In the genomic region with DNA sequence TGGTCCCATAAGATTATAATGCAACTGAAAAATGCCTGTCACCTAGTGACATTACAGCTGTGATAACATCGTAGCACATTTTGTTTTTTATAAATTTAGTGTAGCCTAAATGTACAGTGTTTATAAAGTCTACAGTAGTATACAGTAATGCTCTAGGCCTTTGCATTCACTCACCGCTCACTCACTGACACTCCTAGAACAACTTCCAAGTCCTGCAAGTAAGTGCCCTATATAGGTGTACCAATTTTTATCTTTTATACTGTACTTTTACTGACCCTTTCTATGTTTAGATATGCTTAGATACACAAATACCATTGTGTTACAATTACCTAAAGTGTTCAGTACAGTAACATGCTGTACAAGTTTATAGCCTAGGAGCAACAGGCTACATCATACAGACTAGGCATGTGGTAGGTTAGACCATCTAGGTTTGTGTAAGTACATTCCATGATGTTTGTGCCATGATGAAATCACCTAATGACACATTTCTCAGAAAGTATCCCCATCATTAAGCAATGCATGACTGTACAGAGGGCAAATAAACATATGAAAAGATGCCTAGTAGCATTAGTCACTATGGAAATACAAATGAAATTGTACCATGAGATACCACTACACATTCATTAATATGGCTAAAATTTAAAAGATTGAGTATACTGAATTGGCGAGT, we compare ENCODE assay signal across 14 cellular contexts.
DNase-seq lines count a peak whose midpoint lies in the region; ATAC-seq and TF ChIP-seq lines count a peak whose summit lies in the region.
"Had no signal": no experiment of that assay in that cellular context is flagged by ENCODE, and none has a peak within 500 bp of the region (broad histone marks: within the 10 kb centered on the region; RNA-seq: fewer than 3 reads in every experiment).

No MANE protein-coding gene starts in this region.

- H3K4me3 Mint-ChIP-seq in stimulated activated naive CD8-positive, alpha-beta T cell treated with anti-CD3 and anti-CD28 coated beads, Interleukin-15, amount 100 ng/mL, for 72 hours, result no peak overlapping the region
- H3K4me3 Mint-ChIP-seq in chondrocyte (ENCODE audit: unreplicated experiment) (no peak overlapping the region), H9 (no peak overlapping the region)
- H3K4me3 Mint-ChIP-seq: activated B cell treated with CpG ODN at 0.5 μM for 24 hours, type B pancreatic cell had no signal

- no CpG with 5 or more reads among the region's 3 CpGs for WGBS in H9 (ENCODE audit: extremely low coverage, insufficient read length, low lambda C conversion rate)

- H3K79me2 ChIP-seq in H9 (ENCODE audit: insufficient read depth, low read length), result no peaks in the 10 kb centered on the region

- no peaks in the 10 kb centered on the region for H3K4me1 ChIP-seq in H9 (ENCODE audit: insufficient read depth, low read length)
- H3K4me1 ChIP-seq: body of pancreas had no signal

- no peaks in the 10 kb centered on the region for H3K9me3 Mint-ChIP-seq in stimulated activated naive CD8-positive, alpha-beta T cell treated with anti-CD3 and anti-CD28 coated beads, Interleukin-15, amount 100 ng/mL, for 72 hours
- H3K9me3 Mint-ChIP-seq in chondrocyte (ENCODE audit: low read depth) (no peaks in the 10 kb centered on the region), H9 (no peaks in the 10 kb centered on the region)
- H3K9me3 Mint-ChIP-seq: activated B cell treated with CpG ODN at 0.5 μM for 24 hours, type B pancreatic cell had no signal

- H3K14ac ChIP-seq in H9 (ENCODE audit: insufficient read depth, low read length), result no peak overlapping the region

- TF ChIP-seq CTCF in chondrocyte (IDR thresholded peaks at IDR 0.05), result no peak
- TF ChIP-seq CTCF in H9 (conservative IDR thresholded peaks at IDR 0.05), result no peak

- no peak overlapping the region for H3K9ac ChIP-seq in H9 (ENCODE audit: extremely low read depth, insufficient read length, low read length)

- no peak overlapping the region for H2BK15ac ChIP-seq in H9 (ENCODE audit: low read depth, low read length)

- no peak overlapping the region for H2BK20ac ChIP-seq in H9 (ENCODE audit: low read depth, low read length, poor library complexity, severe bottlenecking)

- no peak for DNase-seq in stimulated activated naive CD8-positive, alpha-beta T cell treated with anti-CD3 and anti-CD28 coated beads, Interleukin-15, amount 100 ng/mL, for 72 hours
- DNase-seq in stimulated activated naive CD8-positive, alpha-beta T cell treated with anti-CD3 and anti-CD28 coated beads, Interleukin-15, Interleukin-2, amounts not matched to agents 100 U/mL and 50 U/mL, for 24 hours, result no peak
- peak; percentile 66 for DNase-seq in amniotic stem cell (lab: John Stamatoyannopoulos, UW)
- peak; percentile 53 for DNase-seq in glomerular visceral epithelial cell (ENCODE audit: extremely low spot score)
- DNase-seq in NOMO-1 (lab: John Stamatoyannopoulos, UW; ENCODE audit: unreplicated experiment in 2 of 2), result no peak
- DNase-seq in activated CD8-positive, alpha-beta memory T cell treated with anti-CD3 and anti-CD28 coated beads, Interleukin-2, amount 50 U/mL, for 4 hours, result no peak
- DNase-seq in chondrocyte (ENCODE audit: low spot score), result no peak
- DNase-seq in H9, result no peak
- DNase-seq: activated B cell treated with CpG ODN at 0.5 μM for 24 hours, body of pancreas, NCI-H446, SHP77 had no signal

- H3K23me2 ChIP-seq in H9 (ENCODE audit: insufficient read length, low read depth, low read length, poor library complexity, severe bottlenecking), result no peaks in the 10 kb centered on the region

- no peak overlapping the region for H4K91ac ChIP-seq in H9 (ENCODE audit: insufficient read length, low read depth, low read length)

- no peak overlapping the region for H2BK12ac ChIP-seq in H9 (ENCODE audit: insufficient read length, low read depth, low read length)

- no peak overlapping the region for H3T11ph ChIP-seq in H9 (ENCODE audit: low read length)

- H3K23ac ChIP-seq in H9 (ENCODE audit: insufficient read length, low read depth, low read length), result no peak overlapping the region

- H3K27ac ChIP-seq in H9 (ENCODE audit: insufficient read length, low read depth, low read length), result no peak overlapping the region
- H3K27ac ChIP-seq: body of pancreas had no signal

- H3K27me3 Mint-ChIP-seq in stimulated activated naive CD8-positive, alpha-beta T cell treated with anti-CD3 and anti-CD28 coated beads, Interleukin-15, amount 100 ng/mL, for 72 hours, result peaks cover 21% of the 10 kb centered on the region
- H3K27me3 Mint-ChIP-seq in chondrocyte (ENCODE audit: low read depth) (no peaks in the 10 kb centered on the region), H9 (ENCODE audit: low read depth) (no peaks in the 10 kb centered on the region)
- H3K27me3 Mint-ChIP-seq: type B pancreatic cell had no signal

- H2AFZ ChIP-seq in H9 (ENCODE audit: low read length), result no peak overlapping the region

- no peak overlapping the region for H3K27ac Mint-ChIP-seq in stimulated activated naive CD8-positive, alpha-beta T cell treated with anti-CD3 and anti-CD28 coated beads, Interleukin-15, amount 100 ng/mL, for 72 hours
- H3K27ac Mint-ChIP-seq in chondrocyte (ENCODE audit: unreplicated experiment), result no peak overlapping the region
- no peak overlapping the region for H3K27ac Mint-ChIP-seq in H9
- H3K27ac Mint-ChIP-seq: activated B cell treated with CpG ODN at 0.5 μM for 24 hours, type B pancreatic cell had no signal

- ATAC-seq in stimulated activated naive CD8-positive, alpha-beta T cell treated with anti-CD3 and anti-CD28 coated beads, Interleukin-15, amount 100 ng/mL, for 72 hours, result peak; percentile 49
- no peak for ATAC-seq in stimulated activated naive CD8-positive, alpha-beta T cell treated with anti-CD3 and anti-CD28 coated beads, Interleukin-15, Interleukin-2, amounts not matched to agents 100 U/mL and 50 U/mL, for 24 hours
- ATAC-seq: body of pancreas, sciatic nerve had no signal

- H2AK5ac ChIP-seq in H9 (ENCODE audit: insufficient read length, low read length), result no peak overlapping the region

- no peaks in the 10 kb centered on the region for H4K20me1 ChIP-seq in H9 (ENCODE audit: control insufficient read depth, insufficient read depth, insufficient read length)

- H4K5ac ChIP-seq in H9 (ENCODE audit: insufficient read length, low read depth, low read length), result no peak overlapping the region

- H3K18ac ChIP-seq in H9 (ENCODE audit: insufficient read length, low read depth, low read length), result no peak overlapping the region

- no peak overlapping the region for H3K56ac ChIP-seq in H9 (ENCODE audit: insufficient read length, low read depth, low read length)

- no peaks in the 10 kb centered on the region for H3K36me3 Mint-ChIP-seq in chondrocyte (ENCODE audit: low read depth)
- no peaks in the 10 kb centered on the region for H3K36me3 Mint-ChIP-seq in H9 (ENCODE audit: insufficient read depth in 1 of 3, low read depth in 3 of 3)
- H3K36me3 Mint-ChIP-seq: type B pancreatic cell had no signal

- H3K9me3 ChIP-seq in H9 (ENCODE audit: control insufficient read depth, low read depth, low read length), result no peaks in the 10 kb centered on the region
- H3K9me3 ChIP-seq: body of pancreas had no signal

- no peak overlapping the region for H2BK120ac ChIP-seq in H9 (ENCODE audit: low read depth, low read length, poor library complexity, severe bottlenecking)

- no peak overlapping the region for H3K4ac ChIP-seq in H9 (ENCODE audit: low read depth, low read length)

- H3K27me3 ChIP-seq in H9 (ENCODE audit: insufficient read depth, low read length), result no peaks in the 10 kb centered on the region
- H3K27me3 ChIP-seq: body of pancreas had no signal

- no peak overlapping the region for H4K8ac ChIP-seq in H9 (replicated peaks; ENCODE audit: insufficient read length, low read depth, low read length)

- H3K4me2 ChIP-seq in H9 (ENCODE audit: insufficient read depth, insufficient read length, low read length), result no peak overlapping the region

- no peaks in the 10 kb centered on the region for H3K79me1 ChIP-seq in H9 (ENCODE audit: insufficient read depth, low read depth, low read length, poor library complexity, severe bottlenecking)

- H3K4me1 Mint-ChIP-seq in stimulated activated naive CD8-positive, alpha-beta T cell treated with anti-CD3 and anti-CD28 coated beads, Interleukin-15, amount 100 ng/mL, for 72 hours, result no peaks in the 10 kb centered on the region
- H3K4me1 Mint-ChIP-seq in chondrocyte (ENCODE audit: low read depth) (peaks cover 16% of the 10 kb centered on the region), H9 (no peaks in the 10 kb centered on the region)
- H3K4me1 Mint-ChIP-seq: activated B cell treated with CpG ODN at 0.5 μM for 24 hours had no signal

- H2BK5ac ChIP-seq in H9 (ENCODE audit: insufficient read length, low read length), result no peak overlapping the region

Comparison
In these comparisons a context has a peak if more than half of its experiments do, and no peak if none do; other contexts are left out.
1. DNase-seq: peak in amniotic stem cell (single experiment) and glomerular visceral epithelial cell (single experiment); none in stimulated activated naive CD8-positive, alpha-beta T cell treated with anti-CD3 and anti-CD28 coated beads, Interleukin-15, amount 100 ng/mL, for 72 hours (0 of 2), stimulated activated naive CD8-positive, alpha-beta T cell treated with anti-CD3 and anti-CD28 coated beads, Interleukin-15, Interleukin-2, amounts not matched to agents 100 U/mL and 50 U/mL, for 24 hours (single experiment), NOMO-1 (0 of 2), activated CD8-positive, alpha-beta memory T cell treated with anti-CD3 and anti-CD28 coated beads, Interleukin-2, amount 50 U/mL, for 4 hours (single experiment), chondrocyte (single experiment) and H9 (single experiment).